9 cellular contexts compared by ENCODE assay signal in the genomic region with DNA sequence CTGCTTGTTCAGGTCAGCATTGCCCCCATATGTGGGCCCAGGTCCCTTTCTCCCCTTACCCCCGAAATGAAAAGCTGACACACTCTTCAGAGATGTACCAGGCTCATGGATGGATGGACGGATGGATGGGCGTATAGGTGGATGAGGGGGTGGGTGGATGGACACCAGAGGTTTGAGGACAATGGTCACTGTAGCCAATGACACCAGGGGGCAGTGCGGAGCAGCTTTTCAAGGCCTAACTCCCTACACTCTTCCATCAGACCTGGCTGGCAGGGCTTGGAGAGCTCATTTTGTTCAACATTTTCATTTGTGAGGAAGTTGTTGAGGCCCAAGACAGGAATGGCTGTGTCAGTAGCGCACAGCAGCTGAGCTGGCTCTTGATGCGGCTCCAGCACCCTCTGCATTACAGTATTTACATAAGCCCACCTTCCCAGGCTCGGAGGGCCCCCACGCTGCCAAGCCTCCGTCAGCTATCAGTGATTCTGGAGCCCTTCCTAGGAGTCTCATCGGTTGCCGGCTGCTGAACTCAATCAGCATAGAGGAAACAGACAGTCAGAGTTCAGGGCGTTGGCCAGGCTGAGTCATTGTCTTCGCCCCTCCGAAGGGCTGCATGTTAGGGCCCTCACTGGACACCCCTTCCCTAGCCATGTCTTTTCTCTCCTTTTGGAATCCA. TPM values are rescaled to one million over a fixed set of nuclear protein-coding genes. Genes with fewer than 3 reads are reported as not detected.
DNase-seq lines count a peak whose midpoint lies in the region; ATAC-seq and TF ChIP-seq lines count a peak whose summit lies in the region.
"Had no signal": no experiment of that assay in that cellular context is flagged by ENCODE, and none has a peak within 500 bp of the region (broad histone marks: within the 10 kb centered on the region; RNA-seq: fewer than 3 reads in every experiment).

No MANE protein-coding gene starts in this region.

- H3K4me3 ChIP-seq in astrocyte of the spinal cord (ENCODE audit: low read depth, low read length), result no peak overlapping the region
- no peak overlapping the region for H3K4me3 ChIP-seq in iPS DF 6.9 (ENCODE audit: low read length)
- no peak overlapping the region for H3K4me3 ChIP-seq in smooth muscle cell

- no CpG with 5 or more reads among the region's 14 CpGs for WGBS in iPS DF 6.9 (ENCODE audit: insufficient coverage, insufficient read length)
- 39% methylated on average over 14 of the region's 14 CpGs for WGBS in smooth muscle cell (ENCODE audit: low lambda C conversion rate)

- H2AFZ ChIP-seq in smooth muscle cell (ENCODE audit: low read depth), result no peak overlapping the region

- in situ Hi-C loops in KBM-7 (cut with MboI; ENCODE audit: low pct_unique_long_range_greater_than_20kb, low sequenced_read_pairs), result loop anchor here (10.0 kb wide), 1 partner anchor 120 kb away; no protein-coding TSS in a partner anchor
- in situ Hi-C loops in SK-MEL-5 (cut with HindIII; ENCODE audit: low pct_unique_long_range_greater_than_20kb, low sequenced_read_pairs), result no loop called here
- in situ Hi-C loops in astrocyte of the spinal cord (cut with HindIII; ENCODE audit: low sequenced_read_pairs), result no loop called here

- no peak overlapping the region for H3K9ac ChIP-seq in smooth muscle cell (ENCODE audit: low read depth)

- H3K36me3 ChIP-seq in iPS DF 6.9 (ENCODE audit: control insufficient read depth, insufficient read depth, low read length) (no peaks in the 10 kb centered on the region), smooth muscle cell (ENCODE audit: low read depth) (no peaks in the 10 kb centered on the region)

- DNase-seq in SIG-M5 treated with dmso at 0.1 percent for 504 hours (lab: John Stamatoyannopoulos, UW; ENCODE audit: unreplicated experiment), result peak; percentile 59
- no peak for DNase-seq in SIG-M5 (lab: John Stamatoyannopoulos, UW)
- peak; percentile 90 for DNase-seq in KBM-7
- peak; percentile 79 for DNase-seq in SK-MEL-5 (ENCODE audit: low read depth, low spot score)
- DNase-seq in astrocyte of the spinal cord (ENCODE audit: low read depth, low spot score), result peak; percentile 37
- peak; percentile 83 for DNase-seq in iPS DF 6.9 (ENCODE audit: low read depth, low spot score)
- peak; percentile 36 for DNase-seq in smooth muscle cell (lab: John Stamatoyannopoulos, UW; ENCODE audit: unreplicated experiment)

- H3K27me3 ChIP-seq in iPS DF 6.9 (ENCODE audit: control insufficient read depth, insufficient read depth, low read length) (no peaks in the 10 kb centered on the region; the same call in 1 of the 2 replicates), smooth muscle cell (ENCODE audit: low read depth) (no peaks in the 10 kb centered on the region)

- H3K79me2 ChIP-seq in smooth muscle cell (ENCODE audit: low read depth), result no peaks in the 10 kb centered on the region

- no peaks in the 10 kb centered on the region for H4K20me1 ChIP-seq in smooth muscle cell (ENCODE audit: low read depth)

- TF ChIP-seq CTCF in astrocyte of the spinal cord (IDR thresholded peaks at IDR 0.05; ENCODE audit: low read depth, low read length) (peak; percentile 81), smooth muscle cell (IDR thresholded peaks at IDR 0.05; ENCODE audit: borderline replicate concordance, insufficient read depth, poor library complexity, severe bottlenecking) (peak; percentile 76)

- H3K4me1 ChIP-seq in iPS DF 6.9 (ENCODE audit: control insufficient read depth, insufficient read depth, low read length), result no peaks in the 10 kb centered on the region
- no peaks in the 10 kb centered on the region for H3K4me1 ChIP-seq in smooth muscle cell (ENCODE audit: low read depth)

- no peak overlapping the region for H3K4me2 ChIP-seq in smooth muscle cell

- no peaks in the 10 kb centered on the region for H3F3A ChIP-seq in smooth muscle cell (ENCODE audit: low read depth)

- no peaks in the 10 kb centered on the region for H3K9me3 ChIP-seq in iPS DF 6.9 (ENCODE audit: control insufficient read depth, insufficient read depth, low read length)
- H3K9me3 ChIP-seq in smooth muscle cell (replicated peaks; ENCODE audit: low read depth), result no peaks in the 10 kb centered on the region

- H3K27ac ChIP-seq in iPS DF 6.9 (ENCODE audit: low read length), result no peak overlapping the region
- H3K27ac ChIP-seq in smooth muscle cell (ENCODE audit: low read depth), result no peak overlapping the region

- ATAC-seq in HG02981 (IDR thresholded peaks at IDR 0.05; ENCODE audit: unreplicated experiment), result no peak

RNA-seq across cellular contexts. Expression of gene FFAR4, which starts 11.6 kb away (rescaled TPM):
- total RNA-seq in SK-MEL-5 (2014; rRNA removed; shearing (Covaris generic)), result not detected in 2 replicates
- 0.02 TPM in 1 of 2 replicates, not detected in the other for polyA plus RNA-seq in SK-MEL-5 (2015; cell fraction: cytosol; rRNA removed)
- not detected in 2 replicates for polyA plus RNA-seq in SK-MEL-5 (2015; cell fraction: nucleus; rRNA removed)
- total RNA-seq in smooth muscle cell, result not detected in 2 replicates
- not detected in 2 replicates for polyA plus RNA-seq in smooth muscle cell
- total RNA-seq: frontal cortex had no signal

RNA-seq across cellular contexts. Expression of gene RBP4, which starts 46.1 kb away (rescaled TPM):
- total RNA-seq in SK-MEL-5 (2014; rRNA removed; shearing (Covaris generic)), result not detected in 2 replicates
- polyA plus RNA-seq in SK-MEL-5 (2015; cell fraction: cytosol; rRNA removed), result 0.17 TPM in 1 of 2 replicates, not detected in the other
- polyA plus RNA-seq in SK-MEL-5 (2015; cell fraction: nucleus; rRNA removed), result not detected in 2 replicates
- 1.2 TPM in 1 of 2 replicates, not detected in the other for total RNA-seq in smooth muscle cell
- polyA plus RNA-seq in smooth muscle cell, result 0.37 and 1.1 TPM in 2 replicates

RNA-seq across cellular contexts. Expression of gene PDE6C, which starts 57.4 kb away (rescaled TPM):
- total RNA-seq in SK-MEL-5 (2014; rRNA removed; shearing (Covaris generic)), result not detected in 2 replicates
- polyA plus RNA-seq in SK-MEL-5 (2015; cell fraction: cytosol; rRNA removed), result not detected in 2 replicates
- polyA plus RNA-seq in SK-MEL-5 (2015; cell fraction: nucleus; rRNA removed), result not detected in 2 replicates
- not detected in 2 replicates for total RNA-seq in smooth muscle cell
- polyA plus RNA-seq in smooth muscle cell, result not detected in 2 replicates
- total RNA-seq: frontal cortex had no signal

RNA-seq across cellular contexts. Expression of gene CEP55, which starts 58.5 kb away (rescaled TPM):
- 30.1 and 30.3 TPM in 2 replicates for total RNA-seq in SK-MEL-5 (2014; rRNA removed; shearing (Covaris generic))
- 23.2 and 28.4 TPM in 2 replicates for polyA plus RNA-seq in SK-MEL-5 (2015; cell fraction: cytosol; rRNA removed)
- 11.1 and 17.3 TPM in 2 replicates for polyA plus RNA-seq in SK-MEL-5 (2015; cell fraction: nucleus; rRNA removed)
- total RNA-seq in smooth muscle cell, result 6.5 and 9.3 TPM in 2 replicates
- 5.4 and 6.8 TPM in 2 replicates for polyA plus RNA-seq in smooth muscle cell
